ENCODE assay signal across 1 cellular context in the genomic region with DNA sequence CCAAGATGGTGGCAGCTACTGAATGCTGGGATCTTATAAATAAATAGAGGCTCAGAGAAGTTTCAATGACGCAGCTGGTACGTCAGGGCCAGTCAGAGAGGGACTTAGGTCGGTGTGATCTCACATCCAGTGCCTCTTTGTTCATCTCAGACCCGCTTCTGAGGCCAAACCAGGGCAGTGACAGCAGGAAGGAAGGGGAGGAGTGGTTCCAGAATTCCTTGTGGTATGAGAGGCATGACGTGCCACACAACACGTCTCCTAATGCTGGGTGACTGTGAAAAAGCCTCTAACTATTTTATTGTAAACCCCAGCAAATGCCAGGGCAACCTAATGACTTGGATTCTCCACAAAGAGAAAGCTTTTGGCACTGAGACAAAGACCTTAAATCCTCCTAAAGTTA.
TF ChIP-seq lines count a peak whose summit lies in the region.

No MANE protein-coding gene starts in this region.

TF ChIP-seq in K562, 482 proteins besides CTCF, POLR2A, EP300 and RAD21 (continued from another document):
- TF ChIP-seq, protein P1, sequence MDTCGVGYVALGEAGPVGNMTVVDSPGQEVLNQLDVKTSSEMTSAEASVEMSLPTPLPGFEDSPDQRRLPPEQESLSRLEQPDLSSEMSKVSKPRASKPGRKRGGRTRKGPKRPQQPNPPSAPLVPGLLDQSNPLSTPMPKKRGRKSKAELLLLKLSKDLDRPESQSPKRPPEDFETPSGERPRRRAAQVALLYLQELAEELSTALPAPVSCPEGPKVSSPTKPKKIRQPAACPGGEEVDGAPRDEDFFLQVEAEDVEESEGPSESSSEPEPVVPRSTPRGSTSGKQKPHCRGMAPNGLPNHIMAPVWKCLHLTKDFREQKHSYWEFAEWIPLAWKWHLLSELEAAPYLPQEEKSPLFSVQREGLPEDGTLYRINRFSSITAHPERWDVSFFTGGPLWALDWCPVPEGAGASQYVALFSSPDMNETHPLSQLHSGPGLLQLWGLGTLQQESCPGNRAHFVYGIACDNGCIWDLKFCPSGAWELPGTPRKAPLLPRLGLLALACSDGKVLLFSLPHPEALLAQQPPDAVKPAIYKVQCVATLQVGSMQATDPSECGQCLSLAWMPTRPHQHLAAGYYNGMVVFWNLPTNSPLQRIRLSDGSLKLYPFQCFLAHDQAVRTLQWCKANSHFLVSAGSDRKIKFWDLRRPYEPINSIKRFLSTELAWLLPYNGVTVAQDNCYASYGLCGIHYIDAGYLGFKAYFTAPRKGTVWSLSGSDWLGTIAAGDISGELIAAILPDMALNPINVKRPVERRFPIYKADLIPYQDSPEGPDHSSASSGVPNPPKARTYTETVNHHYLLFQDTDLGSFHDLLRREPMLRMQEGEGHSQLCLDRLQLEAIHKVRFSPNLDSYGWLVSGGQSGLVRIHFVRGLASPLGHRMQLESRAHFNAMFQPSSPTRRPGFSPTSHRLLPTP (IDR thresholded peaks at IDR 0.05; ENCODE audit: borderline replicate concordance, extremely low read depth, insufficient read length) = no peak
